ENCODE assay signal across 1 cellular context in the genomic region with DNA sequence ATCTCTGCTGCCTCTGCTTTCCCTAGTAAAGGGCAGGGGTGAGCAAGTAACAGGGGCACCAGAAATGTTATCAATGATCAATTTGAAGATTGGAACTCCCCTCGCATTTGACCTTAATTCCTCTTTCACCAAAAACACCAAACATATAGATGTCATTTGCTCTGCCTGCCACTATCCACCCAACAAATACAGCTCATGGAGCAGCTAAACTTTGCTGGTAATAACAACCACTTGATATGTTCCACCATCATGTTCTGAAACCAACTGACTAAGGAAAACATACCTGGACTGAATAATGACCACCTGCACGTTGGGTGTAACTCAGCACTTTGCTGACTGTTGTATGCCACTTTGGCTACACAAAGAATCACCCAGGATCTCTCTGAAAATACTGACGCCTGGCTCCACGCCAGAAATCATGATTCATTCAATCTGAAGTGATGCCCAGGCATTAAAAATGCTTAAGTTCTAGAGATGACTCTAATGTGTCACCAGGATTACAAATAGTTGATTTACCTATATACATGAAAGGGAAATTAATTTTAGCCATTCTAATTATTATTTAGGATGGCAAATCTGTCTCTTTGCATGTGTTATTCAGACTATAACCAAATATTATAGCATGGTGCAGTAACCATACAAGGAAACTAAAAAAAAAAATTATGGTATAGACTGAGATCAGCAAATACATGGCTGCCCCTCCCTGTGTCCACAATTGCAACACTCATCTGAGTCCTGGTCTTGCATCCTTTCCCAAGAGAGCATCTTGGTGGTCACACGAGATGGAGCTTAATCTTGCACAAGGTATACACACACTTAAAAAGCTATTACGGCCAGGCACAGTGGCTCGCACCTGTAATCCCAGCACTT.
TF ChIP-seq lines count a peak whose summit lies in the region.

No MANE protein-coding gene starts in this region.

TF ChIP-seq in H1, 55 proteins besides CTCF, POLR2A, EP300 and RAD21 (continued from another document):
- TF ChIP-seq, protein P1, sequence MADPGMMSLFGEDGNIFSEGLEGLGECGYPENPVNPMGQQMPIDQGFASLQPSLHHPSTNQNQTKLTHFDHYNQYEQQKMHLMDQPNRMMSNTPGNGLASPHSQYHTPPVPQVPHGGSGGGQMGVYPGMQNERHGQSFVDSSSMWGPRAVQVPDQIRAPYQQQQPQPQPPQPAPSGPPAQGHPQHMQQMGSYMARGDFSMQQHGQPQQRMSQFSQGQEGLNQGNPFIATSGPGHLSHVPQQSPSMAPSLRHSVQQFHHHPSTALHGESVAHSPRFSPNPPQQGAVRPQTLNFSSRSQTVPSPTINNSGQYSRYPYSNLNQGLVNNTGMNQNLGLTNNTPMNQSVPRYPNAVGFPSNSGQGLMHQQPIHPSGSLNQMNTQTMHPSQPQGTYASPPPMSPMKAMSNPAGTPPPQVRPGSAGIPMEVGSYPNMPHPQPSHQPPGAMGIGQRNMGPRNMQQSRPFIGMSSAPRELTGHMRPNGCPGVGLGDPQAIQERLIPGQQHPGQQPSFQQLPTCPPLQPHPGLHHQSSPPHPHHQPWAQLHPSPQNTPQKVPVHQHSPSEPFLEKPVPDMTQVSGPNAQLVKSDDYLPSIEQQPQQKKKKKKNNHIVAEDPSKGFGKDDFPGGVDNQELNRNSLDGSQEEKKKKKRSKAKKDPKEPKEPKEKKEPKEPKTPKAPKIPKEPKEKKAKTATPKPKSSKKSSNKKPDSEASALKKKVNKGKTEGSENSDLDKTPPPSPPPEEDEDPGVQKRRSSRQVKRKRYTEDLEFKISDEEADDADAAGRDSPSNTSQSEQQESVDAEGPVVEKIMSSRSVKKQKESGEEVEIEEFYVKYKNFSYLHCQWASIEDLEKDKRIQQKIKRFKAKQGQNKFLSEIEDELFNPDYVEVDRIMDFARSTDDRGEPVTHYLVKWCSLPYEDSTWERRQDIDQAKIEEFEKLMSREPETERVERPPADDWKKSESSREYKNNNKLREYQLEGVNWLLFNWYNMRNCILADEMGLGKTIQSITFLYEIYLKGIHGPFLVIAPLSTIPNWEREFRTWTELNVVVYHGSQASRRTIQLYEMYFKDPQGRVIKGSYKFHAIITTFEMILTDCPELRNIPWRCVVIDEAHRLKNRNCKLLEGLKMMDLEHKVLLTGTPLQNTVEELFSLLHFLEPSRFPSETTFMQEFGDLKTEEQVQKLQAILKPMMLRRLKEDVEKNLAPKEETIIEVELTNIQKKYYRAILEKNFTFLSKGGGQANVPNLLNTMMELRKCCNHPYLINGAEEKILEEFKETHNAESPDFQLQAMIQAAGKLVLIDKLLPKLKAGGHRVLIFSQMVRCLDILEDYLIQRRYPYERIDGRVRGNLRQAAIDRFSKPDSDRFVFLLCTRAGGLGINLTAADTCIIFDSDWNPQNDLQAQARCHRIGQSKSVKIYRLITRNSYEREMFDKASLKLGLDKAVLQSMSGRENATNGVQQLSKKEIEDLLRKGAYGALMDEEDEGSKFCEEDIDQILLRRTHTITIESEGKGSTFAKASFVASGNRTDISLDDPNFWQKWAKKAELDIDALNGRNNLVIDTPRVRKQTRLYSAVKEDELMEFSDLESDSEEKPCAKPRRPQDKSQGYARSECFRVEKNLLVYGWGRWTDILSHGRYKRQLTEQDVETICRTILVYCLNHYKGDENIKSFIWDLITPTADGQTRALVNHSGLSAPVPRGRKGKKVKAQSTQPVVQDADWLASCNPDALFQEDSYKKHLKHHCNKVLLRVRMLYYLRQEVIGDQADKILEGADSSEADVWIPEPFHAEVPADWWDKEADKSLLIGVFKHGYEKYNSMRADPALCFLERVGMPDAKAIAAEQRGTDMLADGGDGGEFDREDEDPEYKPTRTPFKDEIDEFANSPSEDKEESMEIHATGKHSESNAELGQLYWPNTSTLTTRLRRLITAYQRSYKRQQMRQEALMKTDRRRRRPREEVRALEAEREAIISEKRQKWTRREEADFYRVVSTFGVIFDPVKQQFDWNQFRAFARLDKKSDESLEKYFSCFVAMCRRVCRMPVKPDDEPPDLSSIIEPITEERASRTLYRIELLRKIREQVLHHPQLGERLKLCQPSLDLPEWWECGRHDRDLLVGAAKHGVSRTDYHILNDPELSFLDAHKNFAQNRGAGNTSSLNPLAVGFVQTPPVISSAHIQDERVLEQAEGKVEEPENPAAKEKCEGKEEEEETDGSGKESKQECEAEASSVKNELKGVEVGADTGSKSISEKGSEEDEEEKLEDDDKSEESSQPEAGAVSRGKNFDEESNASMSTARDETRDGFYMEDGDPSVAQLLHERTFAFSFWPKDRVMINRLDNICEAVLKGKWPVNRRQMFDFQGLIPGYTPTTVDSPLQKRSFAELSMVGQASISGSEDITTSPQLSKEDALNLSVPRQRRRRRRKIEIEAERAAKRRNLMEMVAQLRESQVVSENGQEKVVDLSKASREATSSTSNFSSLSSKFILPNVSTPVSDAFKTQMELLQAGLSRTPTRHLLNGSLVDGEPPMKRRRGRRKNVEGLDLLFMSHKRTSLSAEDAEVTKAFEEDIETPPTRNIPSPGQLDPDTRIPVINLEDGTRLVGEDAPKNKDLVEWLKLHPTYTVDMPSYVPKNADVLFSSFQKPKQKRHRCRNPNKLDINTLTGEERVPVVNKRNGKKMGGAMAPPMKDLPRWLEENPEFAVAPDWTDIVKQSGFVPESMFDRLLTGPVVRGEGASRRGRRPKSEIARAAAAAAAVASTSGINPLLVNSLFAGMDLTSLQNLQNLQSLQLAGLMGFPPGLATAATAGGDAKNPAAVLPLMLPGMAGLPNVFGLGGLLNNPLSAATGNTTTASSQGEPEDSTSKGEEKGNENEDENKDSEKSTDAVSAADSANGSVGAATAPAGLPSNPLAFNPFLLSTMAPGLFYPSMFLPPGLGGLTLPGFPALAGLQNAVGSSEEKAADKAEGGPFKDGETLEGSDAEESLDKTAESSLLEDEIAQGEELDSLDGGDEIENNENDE (IDR thresholded peaks at IDR 0.05; ENCODE audit: insufficient replicate concordance, low read length) = no peak
- TF ChIP-seq SIX5 (IDR thresholded peaks at IDR 0.05; ENCODE audit: low read depth, low read length) (no peak), CEBPB (IDR thresholded peaks at IDR 0.05; ENCODE audit: low read depth, low read length) (no peak), TAF7 (optimal IDR thresholded peaks at IDR 0.05; ENCODE audit: borderline replicate concordance, low read depth, low read length) (no peak), SIRT6 (IDR thresholded peaks at IDR 0.05; ENCODE audit: low read length) (no peak), GTF2F1 (IDR thresholded peaks at IDR 0.05; ENCODE audit: borderline replicate concordance, low read depth, low read length) (no peak), KDM5A (IDR thresholded peaks at IDR 0.05; ENCODE audit: low read length) (no peak), SP2 (IDR thresholded peaks at IDR 0.05; ENCODE audit: low read length) (no peak), SP4 (IDR thresholded peaks at IDR 0.05; ENCODE audit: low read length) (no peak), MAFK (IDR thresholded peaks at IDR 0.05; ENCODE audit: low read depth, low read length) (no peak), PHF8 (conservative IDR thresholded peaks at IDR 0.05; ENCODE audit: low read depth, low read length) (no peak), FOSL1 (IDR thresholded peaks at IDR 0.05; ENCODE audit: insufficient read depth, low read depth, low read length) (no peak), TBP (IDR thresholded peaks at IDR 0.05; ENCODE audit: low read depth, low read length) (no peak)
- TF ChIP-seq, protein P2, sequence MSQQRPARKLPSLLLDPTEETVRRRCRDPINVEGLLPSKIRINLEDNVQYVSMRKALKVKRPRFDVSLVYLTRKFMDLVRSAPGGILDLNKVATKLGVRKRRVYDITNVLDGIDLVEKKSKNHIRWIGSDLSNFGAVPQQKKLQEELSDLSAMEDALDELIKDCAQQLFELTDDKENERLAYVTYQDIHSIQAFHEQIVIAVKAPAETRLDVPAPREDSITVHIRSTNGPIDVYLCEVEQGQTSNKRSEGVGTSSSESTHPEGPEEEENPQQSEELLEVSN (IDR thresholded peaks at IDR 0.05) = no peak
